Comparison of ENCODE assay signal across 22 cellular contexts in genomic region chr20:41426976-41427375, GRCh38.
"Had no signal": no experiment of that assay in that cellular context is flagged by ENCODE, and none has a peak within 500 bp of the region (broad histone marks: within the 10 kb centered on the region; RNA-seq: fewer than 3 reads in every experiment).

No MANE protein-coding gene starts in this region.

- H3K9me3 ChIP-seq: left lung, tibial artery had no signal

- H3K9me3 Mint-ChIP-seq: activated naive CD4-positive, alpha-beta T cell treated with anti-CD3 and anti-CD28 coated beads, Interleukin-2, amount 50 U/mL, for 24 hours; activated T-cell treated with anti-CD3 and anti-CD28 coated beads, Interleukin-2, amount 50 U/mL, for 24 hours; effector memory CD8-positive, alpha-beta T cell had no signal

- H3K27ac ChIP-seq: epithelial cell of prostate, left lung, tibial artery had no signal

- DNase-seq: activated CD4-positive, alpha-beta T cell treated with anti-CD3 and anti-CD28 coated beads for 4 hours; activated CD8-positive, alpha-beta T cell treated with anti-CD3 and anti-CD28 coated beads, Interleukin-2, amount 10 ng/mL, durations not matched to agents 7 days and 5 days; activated effector memory CD4-positive, alpha-beta T cell treated with Interleukin-2 at 50 U/mL for 16 hours; activated T-cell treated with anti-CD3 and anti-CD28 coated beads, Interleukin-2, amount 50 U/mL, for 24 hours; amniotic stem cell; effector memory CD8-positive, alpha-beta T cell; foreskin melanocyte; head of caudate nucleus; kidney; left lung; retina; stimulated activated CD4-positive, alpha-beta T cell treated with anti-CD3 and anti-CD28 coated beads, Interleukin-12 subunit alpha, Interleukin-12 subunit beta, amount 100 ng/mL, for 4 hours; stimulated activated CD4-positive, alpha-beta T cell treated with anti-CD3 and anti-CD28 coated beads, Interleukin-1b, Interleukin-23, amount 100 ng/mL, for 48 hours; stimulated activated CD8-positive, alpha-beta memory T cell treated with anti-CD3 and anti-CD28 coated beads, Interleukin-4, amount 100 ng/mL, for 48 hours; stimulated activated naive CD4-positive, alpha-beta T cell treated with Interleukin-2 at 50 U/mL for 16 hours; SW 1271; tibial artery had no signal

- H3K27ac Mint-ChIP-seq: activated CD8-positive, alpha-beta T cell treated with anti-CD3 and anti-CD28 coated beads, Interleukin-2, amount 10 ng/mL, durations not matched to agents 7 days and 5 days; effector memory CD8-positive, alpha-beta T cell had no signal

- H3K27me3 ChIP-seq: left lung, tibial artery had no signal

- H3K4me1 ChIP-seq: left lung had no signal

- H3K4me3 ChIP-seq: left lung, tibial artery had no signal

- H3K4me3 Mint-ChIP-seq: activated CD8-positive, alpha-beta T cell treated with anti-CD3 and anti-CD28 coated beads, Interleukin-2, amount 10 ng/mL, durations not matched to agents 7 days and 5 days; activated naive CD4-positive, alpha-beta T cell treated with anti-CD3 and anti-CD28 coated beads, Interleukin-2, amount 50 U/mL, for 24 hours; activated T-cell treated with anti-CD3 and anti-CD28 coated beads, Interleukin-2, amount 50 U/mL, for 24 hours; effector memory CD8-positive, alpha-beta T cell; T-helper 2 cell treated with Interferon-gamma antibody and Interleukin-4, amounts not matched to agents 5 μg/mL and 100 μg/mL, for 36 hours had no signal

- H3K27me3 Mint-ChIP-seq: activated naive CD4-positive, alpha-beta T cell treated with anti-CD3 and anti-CD28 coated beads, Interleukin-2, amount 50 U/mL, for 24 hours; activated T-cell treated with anti-CD3 and anti-CD28 coated beads, Interleukin-2, amount 50 U/mL, for 24 hours; effector memory CD8-positive, alpha-beta T cell had no signal

- FAIRE-seq: kidney, TTC549, urothelium cell line had no signal

- ATAC-seq: activated CD8-positive, alpha-beta T cell treated with anti-CD3 and anti-CD28 coated beads, Interleukin-2, amount 10 ng/mL, durations not matched to agents 7 days and 5 days; effector memory CD8-positive, alpha-beta T cell; left lung had no signal
